In the genomic region with DNA sequence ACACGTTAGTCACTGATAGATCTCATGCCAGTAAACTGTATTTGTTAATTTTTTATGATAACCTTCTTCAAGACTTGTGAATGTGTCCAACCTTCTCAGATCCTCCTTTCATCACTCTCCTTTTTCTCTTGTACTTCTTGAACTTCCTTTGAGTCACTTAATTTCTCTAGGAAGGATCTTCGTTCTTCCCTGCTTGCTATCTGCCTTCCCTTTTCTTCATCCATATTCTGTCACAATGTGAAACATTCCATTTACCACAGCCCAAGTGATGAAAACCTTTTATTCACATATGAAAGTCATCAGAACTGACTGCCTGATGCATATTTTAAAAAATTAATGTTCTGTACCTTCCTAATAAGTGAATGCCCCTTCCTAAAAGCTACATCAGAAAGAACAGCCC, we compare ENCODE assay signal across 27 cellular contexts.
A peak's percentile ranks its signal among the peaks of the same experiment; 100 is the strongest.
DNase-seq lines count a peak whose midpoint lies in the region; ATAC-seq and TF ChIP-seq lines count a peak whose summit lies in the region.
"Had no signal": no experiment of that assay in that cellular context is flagged by ENCODE, and none has a peak within 500 bp of the region (broad histone marks: within the 10 kb centered on the region; RNA-seq: fewer than 3 reads in every experiment).

No MANE protein-coding gene starts in this region.

- H3K4me3 ChIP-seq in left ventricle myocardium inferior (no peak overlapping the region), right cardiac atrium (ENCODE audit: low read length) (no peak overlapping the region), fibroblast of pulmonary artery (replicated peaks; ENCODE audit: low read depth, low read length) (no peak overlapping the region)
- H3K4me3 ChIP-seq: body of pancreas, heart right ventricle, testis, uterus had no signal

- H3K36me3 Mint-ChIP-seq in stimulated activated effector memory CD8-positive, alpha-beta T cell treated with anti-CD3 and anti-CD28 coated beads, Interleukin-12 subunit alpha, Interleukin-12 subunit beta, amount 100 ng/mL, for 72 hours, result no peaks in the 10 kb centered on the region
- H3K36me3 Mint-ChIP-seq: activated naive CD8-positive, alpha-beta T cell treated with anti-CD3 and anti-CD28 coated beads, Interleukin-2, amount 10 ng/mL, durations not matched to agents 7 days and 5 days; CD8-positive, alpha-beta memory T cell had no signal

- H3K9me3 ChIP-seq in left ventricle myocardium inferior (replicated peaks) (no peaks in the 10 kb centered on the region), right cardiac atrium (ENCODE audit: control insufficient read depth, low read length) (no peaks in the 10 kb centered on the region)
- H3K9me3 ChIP-seq: BE2C, body of pancreas, heart right ventricle, testis, uterus had no signal

- H3K9me3 Mint-ChIP-seq in stimulated activated effector memory CD8-positive, alpha-beta T cell treated with anti-CD3 and anti-CD28 coated beads, Interleukin-12 subunit alpha, Interleukin-12 subunit beta, amount 100 ng/mL, for 72 hours, result peaks cover 7% of the 10 kb centered on the region
- H3K9me3 Mint-ChIP-seq: activated naive CD8-positive, alpha-beta T cell treated with anti-CD3 and anti-CD28 coated beads, Interleukin-2, amount 10 ng/mL, durations not matched to agents 7 days and 5 days had no signal

- H3K36me3 ChIP-seq in left ventricle myocardium inferior, result no peaks in the 10 kb centered on the region
- H3K36me3 ChIP-seq: BE2C, heart right ventricle, uterus had no signal

- no peak for TF ChIP-seq CTCF in left ventricle myocardium inferior (IDR thresholded peaks at IDR 0.05; ENCODE audit: borderline replicate concordance)
- no peak for TF ChIP-seq CTCF in fibroblast of pulmonary artery (IDR thresholded peaks at IDR 0.05; ENCODE audit: low read length, missing control alignments)

- no peak overlapping the region for H3K27ac Mint-ChIP-seq in stimulated activated effector memory CD8-positive, alpha-beta T cell treated with anti-CD3 and anti-CD28 coated beads, Interleukin-12 subunit alpha, Interleukin-12 subunit beta, amount 100 ng/mL, for 72 hours
- H3K27ac Mint-ChIP-seq: activated naive CD8-positive, alpha-beta T cell treated with anti-CD3 and anti-CD28 coated beads, Interleukin-2, amount 10 ng/mL, durations not matched to agents 7 days and 5 days; CD8-positive, alpha-beta memory T cell; T-helper 2 cell treated with Interferon-gamma antibody and Interleukin-4, amounts not matched to agents 5 μg/mL and 100 μg/mL, for 36 hours had no signal

- ATAC-seq in right cardiac atrium, result no peak
- no peak for ATAC-seq in stimulated activated effector memory CD8-positive, alpha-beta T cell treated with anti-CD3 and anti-CD28 coated beads, Interleukin-12 subunit alpha, Interleukin-12 subunit beta, amount 100 ng/mL, for 72 hours
- ATAC-seq in GM21390 (IDR thresholded peaks at IDR 0.05; ENCODE audit: unreplicated experiment), result no peak
- ATAC-seq in GM21619 (IDR thresholded peaks at IDR 0.05; ENCODE audit: unreplicated experiment), result no peak
- ATAC-seq: body of pancreas; HCT116; heart right ventricle; sciatic nerve; stimulated activated naive CD8-positive, alpha-beta T cell treated with anti-CD3 and anti-CD28 coated beads, Interleukin-15, Interleukin-2, amounts not matched to agents 100 U/mL and 50 U/mL, for 24 hours had no signal

- no peak for DNase-seq in left ventricle myocardium inferior
- DNase-seq in right cardiac atrium, result no peak
- peak; percentile 69 for DNase-seq in amniotic epithelial cell (ENCODE audit: low read depth)
- peak; percentile 17 for DNase-seq in fibroblast of pulmonary artery (ENCODE audit: low read depth)
- DNase-seq in SIG-M5 (lab: John Stamatoyannopoulos, UW), result no peak
- no peak for DNase-seq in stimulated activated effector memory CD8-positive, alpha-beta T cell treated with anti-CD3 and anti-CD28 coated beads, Interleukin-12 subunit alpha, Interleukin-12 subunit beta, amount 100 ng/mL, for 72 hours (ENCODE audit: low spot score in 2 of 2)
- DNase-seq: 8988T; activated CD4-positive, alpha-beta T cell treated with anti-CD3 and anti-CD28 coated beads for 4 hours; activated gamma-delta T cell; activated naive CD8-positive, alpha-beta T cell treated with anti-CD3 and anti-CD28 coated beads, Interleukin-2, amount 10 ng/mL, durations not matched to agents 7 days and 5 days; BE2C; body of pancreas; CD8-positive, alpha-beta memory T cell; foreskin melanocyte; heart right ventricle; Karpas-422; mammary epithelial cell; stimulated activated naive CD8-positive, alpha-beta T cell treated with anti-CD3 and anti-CD28 coated beads, Interleukin-15, Interleukin-2, amounts not matched to agents 100 U/mL and 50 U/mL, for 24 hours; testis; uterus had no signal

- 48% methylated on average over 2 of the region's 2 CpGs for WGBS in right cardiac atrium

- H3K4me1 ChIP-seq in left ventricle myocardium inferior (no peaks in the 10 kb centered on the region), right cardiac atrium (ENCODE audit: control insufficient read depth, insufficient read depth, low read length) (no peaks in the 10 kb centered on the region)
- H3K4me1 ChIP-seq: BE2C, body of pancreas, heart right ventricle, testis, uterus had no signal

- no peak overlapping the region for H3K4me3 Mint-ChIP-seq in stimulated activated effector memory CD8-positive, alpha-beta T cell treated with anti-CD3 and anti-CD28 coated beads, Interleukin-12 subunit alpha, Interleukin-12 subunit beta, amount 100 ng/mL, for 72 hours
- H3K4me3 Mint-ChIP-seq: activated naive CD8-positive, alpha-beta T cell treated with anti-CD3 and anti-CD28 coated beads, Interleukin-2, amount 10 ng/mL, durations not matched to agents 7 days and 5 days; CD8-positive, alpha-beta memory T cell; T-helper 2 cell treated with Interferon-gamma antibody and Interleukin-4, amounts not matched to agents 5 μg/mL and 100 μg/mL, for 36 hours had no signal

- no peaks in the 10 kb centered on the region for H3K4me1 Mint-ChIP-seq in stimulated activated effector memory CD8-positive, alpha-beta T cell treated with anti-CD3 and anti-CD28 coated beads, Interleukin-12 subunit alpha, Interleukin-12 subunit beta, amount 100 ng/mL, for 72 hours
- H3K4me1 Mint-ChIP-seq: activated naive CD8-positive, alpha-beta T cell treated with anti-CD3 and anti-CD28 coated beads, Interleukin-2, amount 10 ng/mL, durations not matched to agents 7 days and 5 days; CD8-positive, alpha-beta memory T cell had no signal

- H3K27ac ChIP-seq in left ventricle myocardium inferior (replicated peaks) (peak overlapping the region; percentile 6), right cardiac atrium (ENCODE audit: low read length) (no peak overlapping the region)
- H3K27ac ChIP-seq: body of pancreas, heart right ventricle, HL-60, testis, uterus, VCaP had no signal

- H3K27me3 ChIP-seq in left ventricle myocardium inferior (ENCODE audit: low read depth) (no peaks in the 10 kb centered on the region), right cardiac atrium (ENCODE audit: control insufficient read depth, insufficient read depth) (no peaks in the 10 kb centered on the region)
- H3K27me3 ChIP-seq: BE2C, body of pancreas, heart right ventricle, testis, uterus had no signal

- intact Hi-C loops in left ventricle myocardium inferior (cut with micrococcal nuclease), result no loop called here
- intact Hi-C loops in right cardiac atrium (cut with DNase I), result no loop called here

Comparison
In these comparisons a context has a peak if more than half of its experiments do, and no peak if none do; other contexts are left out.
1. DNase-seq: peak in amniotic epithelial cell (single experiment) and fibroblast of pulmonary artery (single experiment); none in left ventricle myocardium inferior (single experiment), right cardiac atrium (0 of 3), SIG-M5 (single experiment) and stimulated activated effector memory CD8-positive, alpha-beta T cell treated with anti-CD3 and anti-CD28 coated beads, Interleukin-12 subunit alpha, Interleukin-12 subunit beta, amount 100 ng/mL, for 72 hours (0 of 2).